ENCODE assay signal across 2 cellular contexts in the genomic region with DNA sequence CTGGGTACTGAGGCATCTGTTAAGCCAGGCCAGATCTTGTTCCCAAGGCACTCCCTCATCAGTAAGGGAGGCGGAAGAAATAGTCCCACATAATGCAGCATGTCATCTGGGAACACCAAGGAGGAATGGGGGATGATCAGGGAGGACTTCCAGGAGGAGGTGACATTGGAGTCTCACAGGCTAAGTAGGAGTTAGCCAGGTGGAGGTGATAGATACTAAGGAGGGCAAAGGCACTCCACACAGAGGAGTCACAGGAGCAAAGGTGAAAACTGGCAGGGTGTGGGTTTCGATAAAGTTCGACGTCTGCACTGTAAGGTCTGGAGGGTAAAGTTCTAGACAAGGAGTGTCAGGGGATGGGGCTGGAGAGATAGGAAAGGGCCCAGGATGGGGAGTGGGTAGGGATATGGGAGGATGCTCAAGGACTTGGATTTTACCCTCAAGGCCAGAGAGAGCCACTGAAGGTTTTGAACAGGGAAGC.
TF ChIP-seq lines count a peak whose summit lies in the region.

No MANE protein-coding gene starts in this region.

TF ChIP-seq in HepG2, 621 proteins besides CTCF, POLR2A, EP300 and RAD21:
- TF ChIP-seq PHF21A (CRISPR knock-in tag; IDR thresholded peaks at IDR 0.05) = no peak
- TF ChIP-seq ONECUT2 (CRISPR knock-in tag; IDR thresholded peaks at IDR 0.05) = no peak
- 0 out of 2 replicates have a peak, but pooled peaks have one; percentile 22 for TF ChIP-seq ZNF263 (CRISPR knock-in tag; IDR thresholded peaks at IDR 0.05)

TF ChIP-seq in H1, 55 proteins besides CTCF, POLR2A, EP300 and RAD21:
- TF ChIP-seq MAFK (IDR thresholded peaks at IDR 0.05; ENCODE audit: low read depth, low read length) = no peak
- TF ChIP-seq ZNF274 (IDR thresholded peaks at IDR 0.05; ENCODE audit: borderline replicate concordance, extremely low read depth, low read length) = no peak
- no peak for TF ChIP-seq EGR1 (IDR thresholded peaks at IDR 0.05; ENCODE audit: borderline replicate concordance, low read depth, low read length)
- TF ChIP-seq TAF1 (IDR thresholded peaks at IDR 0.05; ENCODE audit: low read depth, low read length) = no peak
- TF ChIP-seq SRF (IDR thresholded peaks at IDR 0.05; ENCODE audit: low read depth, low read length) = no peak
- TF ChIP-seq PHF8 (conservative IDR thresholded peaks at IDR 0.05; ENCODE audit: low read depth, low read length) = no peak
- no peak for TF ChIP-seq CHD1 (IDR thresholded peaks at IDR 0.05; ENCODE audit: low read depth, low read length)
- no peak for TF ChIP-seq BCL11A (IDR thresholded peaks at IDR 0.05; ENCODE audit: low read depth in 2 of 2, low read length in 2 of 2)
- no peak for TF ChIP-seq SP4 (IDR thresholded peaks at IDR 0.05; ENCODE audit: low read length)
- no peak for TF ChIP-seq KDM4A (IDR thresholded peaks at IDR 0.05; ENCODE audit: low read depth, low read length, severe bottlenecking)
- TF ChIP-seq, protein P1, sequence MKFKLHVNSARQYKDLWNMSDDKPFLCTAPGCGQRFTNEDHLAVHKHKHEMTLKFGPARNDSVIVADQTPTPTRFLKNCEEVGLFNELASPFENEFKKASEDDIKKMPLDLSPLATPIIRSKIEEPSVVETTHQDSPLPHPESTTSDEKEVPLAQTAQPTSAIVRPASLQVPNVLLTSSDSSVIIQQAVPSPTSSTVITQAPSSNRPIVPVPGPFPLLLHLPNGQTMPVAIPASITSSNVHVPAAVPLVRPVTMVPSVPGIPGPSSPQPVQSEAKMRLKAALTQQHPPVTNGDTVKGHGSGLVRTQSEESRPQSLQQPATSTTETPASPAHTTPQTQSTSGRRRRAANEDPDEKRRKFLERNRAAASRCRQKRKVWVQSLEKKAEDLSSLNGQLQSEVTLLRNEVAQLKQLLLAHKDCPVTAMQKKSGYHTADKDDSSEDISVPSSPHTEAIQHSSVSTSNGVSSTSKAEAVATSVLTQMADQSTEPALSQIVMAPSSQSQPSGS (IDR thresholded peaks at IDR 0.05; ENCODE audit: low read length) = no peak
